15 cellular contexts compared by ENCODE assay signal in the genomic region with DNA sequence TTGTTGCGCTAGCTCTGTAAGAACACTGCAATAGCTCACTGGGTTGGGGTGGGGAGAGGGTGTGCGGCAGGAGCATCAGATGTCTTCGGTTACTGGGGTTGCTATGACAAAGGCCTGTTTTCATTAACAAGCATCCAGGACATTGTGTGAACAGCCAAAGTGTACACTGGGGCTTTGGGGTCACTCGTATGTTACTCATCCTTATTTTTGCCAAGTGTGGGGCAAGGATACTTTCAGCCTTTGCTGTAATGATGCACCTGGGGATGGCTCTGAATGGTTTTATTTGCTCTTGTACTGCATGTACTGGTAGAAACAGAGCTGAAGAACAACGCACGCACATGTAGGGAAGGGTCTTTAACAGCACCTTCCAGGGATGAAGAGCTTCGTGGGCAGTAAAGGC.
DNase-seq lines count a peak whose midpoint lies in the region; ATAC-seq and TF ChIP-seq lines count a peak whose summit lies in the region.
"Had no signal": no experiment of that assay in that cellular context is flagged by ENCODE, and none has a peak within 500 bp of the region (broad histone marks: within the 10 kb centered on the region; RNA-seq: fewer than 3 reads in every experiment).

No MANE protein-coding gene starts in this region.

- H3K27me3 ChIP-seq in esophagus squamous epithelium = no peaks in the 10 kb centered on the region

- H3K36me3 ChIP-seq in esophagus squamous epithelium = peaks cover 0 to 70% (median 3%) of the 10 kb centered on the region in 3 donors

- peak overlapping the region in 3 of 4 donors; percentile 56 to 84 (median 75) for H3K27ac ChIP-seq in esophagus squamous epithelium

- no peaks in the 10 kb centered on the region for H3K27me3 Mint-ChIP-seq in activated T-cell treated with anti-CD3 and anti-CD28 coated beads, Interleukin-2, amount 50 U/mL, for 24 hours
- no peaks in the 10 kb centered on the region for H3K27me3 Mint-ChIP-seq in naive thymus-derived CD8-positive, alpha-beta T cell
- H3K27me3 Mint-ChIP-seq: effector memory CD8-positive, alpha-beta T cell; naive B cell had no signal

- H3K27ac Mint-ChIP-seq in activated T-cell treated with anti-CD3 and anti-CD28 coated beads, Interleukin-2, amount 50 U/mL, for 24 hours = peak overlapping the region; percentile 73
- H3K27ac Mint-ChIP-seq in naive thymus-derived CD8-positive, alpha-beta T cell = peak overlapping the region; percentile 52 to 86 (median 76)
- H3K27ac Mint-ChIP-seq: HFFc6 had no signal

- no peaks in the 10 kb centered on the region for H3K9me3 Mint-ChIP-seq in activated T-cell treated with anti-CD3 and anti-CD28 coated beads, Interleukin-2, amount 50 U/mL, for 24 hours
- no peaks in the 10 kb centered on the region for H3K9me3 Mint-ChIP-seq in naive thymus-derived CD8-positive, alpha-beta T cell
- H3K9me3 Mint-ChIP-seq: activated T-cell treated with anti-CD3 and anti-CD28 coated beads, Interleukin-2, amount 50 U/mL, for 4 hours; effector memory CD8-positive, alpha-beta T cell; HFFc6; naive B cell had no signal

- POLR2A ChIA-PET in naive thymus-derived CD8-positive, alpha-beta T cell (lab: Charles Lee) = interaction anchor here (1.3 to 1.5 kb wide), 2 partner anchors 14 to 49 kb away, joined by 4 to 6 read pairs; no protein-coding TSS in a partner anchor

- WGBS in esophagus squamous epithelium, 2 donors = 72 to 92% methylated on average over 6 to 7 of the region's 7 CpGs

- TF ChIP-seq POLR2A in esophagus squamous epithelium (IDR thresholded peaks at IDR 0.05) = no peak

- intact Hi-C loops in esophagus squamous epithelium (cut with DNase I) = loop anchor here (10.0 kb wide), 1 partner anchor 218 kb away; no protein-coding TSS in a partner anchor

- H3K4me1 ChIP-seq in esophagus squamous epithelium = peaks cover 0 to 33% (median 0%) of the 10 kb centered on the region in 3 donors

- no peak overlapping the region for H3K4me3 ChIP-seq in esophagus squamous epithelium

- peak in 1 of 2 donors; percentile 23 for ATAC-seq in naive thymus-derived CD8-positive, alpha-beta T cell
- ATAC-seq: activated T-cell treated with anti-CD3 and anti-CD28 coated beads, Interleukin-2, amount 50 U/mL, for 4 hours; effector memory CD8-positive, alpha-beta T cell had no signal

- H3K4me3 Mint-ChIP-seq in activated T-cell treated with anti-CD3 and anti-CD28 coated beads, Interleukin-2, amount 50 U/mL, for 24 hours = no peak overlapping the region
- no peak overlapping the region for H3K4me3 Mint-ChIP-seq in naive thymus-derived CD8-positive, alpha-beta T cell
- H3K4me3 Mint-ChIP-seq: activated T-cell treated with anti-CD3 and anti-CD28 coated beads, Interleukin-2, amount 50 U/mL, for 4 hours; effector memory CD8-positive, alpha-beta T cell; HFFc6; naive B cell had no signal

- H3K36me3 Mint-ChIP-seq in activated T-cell treated with anti-CD3 and anti-CD28 coated beads, Interleukin-2, amount 50 U/mL, for 24 hours (ENCODE audit: low read depth) = peaks cover 56% of the 10 kb centered on the region
- peaks cover 0 to 69% (median 7%) of the 10 kb centered on the region in 3 donors for H3K36me3 Mint-ChIP-seq in naive thymus-derived CD8-positive, alpha-beta T cell

- TF ChIP-seq CTCF in esophagus squamous epithelium (IDR thresholded peaks at IDR 0.05) = no peak

- DNase-seq in activated T-cell treated with anti-CD3 and anti-CD28 coated beads, Interleukin-2, amount 50 U/mL, for 24 hours = no peak
- no peak for DNase-seq in activated T-cell treated with anti-CD3 and anti-CD28 coated beads, Interleukin-2, amount 50 U/mL, for 1 hour
- DNase-seq in esophagus squamous epithelium (lab: John Stamatoyannopoulos, UW) (no peak), ureter (ENCODE audit: low spot score) (peak; percentile 44), GM19238 (ENCODE audit: insufficient read length, low spot score) (no peak), HUDEP-2 (lab: John Stamatoyannopoulos, UW; ENCODE audit: unreplicated experiment in 76 of 76) (no peak)
- no peak for DNase-seq in naive thymus-derived CD8-positive, alpha-beta T cell
- DNase-seq in activated CD4-positive, CD25-positive, alpha-beta regulatory T cell treated with anti-CD3 and anti-CD28 coated beads, Interleukin-2, amount 50 U/mL, for 72 hours = no peak
- DNase-seq: ACHN; activated T-cell treated with anti-CD3 and anti-CD28 coated beads, Interleukin-2, amount 50 U/mL, for 4 hours; anterior cingulate cortex; effector memory CD8-positive, alpha-beta T cell; HFFc6; naive B cell; SK-N-SH had no signal

- no peaks in the 10 kb centered on the region for H3K9me3 ChIP-seq in esophagus squamous epithelium
- H3K9me3 ChIP-seq: SK-N-SH had no signal

- peaks cover 74% of the 10 kb centered on the region for H3K4me1 Mint-ChIP-seq in activated T-cell treated with anti-CD3 and anti-CD28 coated beads, Interleukin-2, amount 50 U/mL, for 24 hours (ENCODE audit: low read depth)
- peaks cover 33 to 83% (median 69%) of the 10 kb centered on the region in 4 donors for H3K4me1 Mint-ChIP-seq in naive thymus-derived CD8-positive, alpha-beta T cell
